Comparison of ENCODE assay signal across 1 cellular context in genomic region chr1:43413426-43413825, GRCh38. TPM values are rescaled to one million over a fixed set of nuclear protein-coding genes. Genes with fewer than 3 reads are reported as not detected.
"Had no signal": no experiment of that assay in that cellular context is flagged by ENCODE, and none has a peak within 500 bp of the region (broad histone marks: within the 10 kb centered on the region; RNA-seq: fewer than 3 reads in every experiment).

No MANE protein-coding gene starts in this region.

RNA-seq across cellular contexts. Expression of gene HYI, which starts 40.3 kb away (rescaled TPM):
- total RNA-seq: HepG2 had no signal
- polyA plus RNA-seq: HepG2 had no signal
